1 cellular context compared by ENCODE assay signal in genomic region chr18:55318864-55319516, GRCh38.
TF ChIP-seq lines count a peak whose summit lies in the region.

No MANE protein-coding gene starts in this region.

TF ChIP-seq in WTC11, 78 proteins besides CTCF, POLR2A, EP300 and RAD21 (continued from another document):
- TF ChIP-seq, protein P1, sequence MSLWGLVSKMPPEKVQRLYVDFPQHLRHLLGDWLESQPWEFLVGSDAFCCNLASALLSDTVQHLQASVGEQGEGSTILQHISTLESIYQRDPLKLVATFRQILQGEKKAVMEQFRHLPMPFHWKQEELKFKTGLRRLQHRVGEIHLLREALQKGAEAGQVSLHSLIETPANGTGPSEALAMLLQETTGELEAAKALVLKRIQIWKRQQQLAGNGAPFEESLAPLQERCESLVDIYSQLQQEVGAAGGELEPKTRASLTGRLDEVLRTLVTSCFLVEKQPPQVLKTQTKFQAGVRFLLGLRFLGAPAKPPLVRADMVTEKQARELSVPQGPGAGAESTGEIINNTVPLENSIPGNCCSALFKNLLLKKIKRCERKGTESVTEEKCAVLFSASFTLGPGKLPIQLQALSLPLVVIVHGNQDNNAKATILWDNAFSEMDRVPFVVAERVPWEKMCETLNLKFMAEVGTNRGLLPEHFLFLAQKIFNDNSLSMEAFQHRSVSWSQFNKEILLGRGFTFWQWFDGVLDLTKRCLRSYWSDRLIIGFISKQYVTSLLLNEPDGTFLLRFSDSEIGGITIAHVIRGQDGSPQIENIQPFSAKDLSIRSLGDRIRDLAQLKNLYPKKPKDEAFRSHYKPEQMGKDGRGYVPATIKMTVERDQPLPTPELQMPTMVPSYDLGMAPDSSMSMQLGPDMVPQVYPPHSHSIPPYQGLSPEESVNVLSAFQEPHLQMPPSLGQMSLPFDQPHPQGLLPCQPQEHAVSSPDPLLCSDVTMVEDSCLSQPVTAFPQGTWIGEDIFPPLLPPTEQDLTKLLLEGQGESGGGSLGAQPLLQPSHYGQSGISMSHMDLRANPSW (CRISPR knock-in tag; conservative IDR thresholded peaks at IDR 0.05; ENCODE audit: low read depth), result no peak
- TF ChIP-seq GABPB1 (CRISPR knock-in tag; IDR thresholded peaks at IDR 0.05), result no peak
